8 cellular contexts compared by ENCODE assay signal in the genomic region with DNA sequence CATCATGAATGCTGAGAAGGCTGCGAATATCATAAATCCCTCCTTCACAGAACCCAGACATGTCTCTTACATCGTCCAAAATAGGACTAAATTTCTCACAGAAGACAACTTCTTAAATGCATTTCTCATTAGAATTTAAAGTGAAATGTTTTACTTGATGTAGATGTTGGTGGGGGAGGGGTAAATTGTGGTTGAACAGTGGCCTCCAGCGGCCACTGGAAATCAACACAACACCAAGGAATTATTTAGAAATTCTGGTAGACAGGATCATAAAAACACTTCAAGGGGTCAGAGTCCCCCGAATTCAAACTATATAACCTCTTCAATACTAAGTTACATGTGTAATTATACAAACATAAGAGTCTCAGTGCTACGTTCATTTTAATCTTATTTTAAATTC.
A peak's percentile ranks its signal among the peaks of the same experiment; 100 is the strongest.
DNase-seq lines count a peak whose midpoint lies in the region; ATAC-seq and TF ChIP-seq lines count a peak whose summit lies in the region.

No MANE protein-coding gene starts in this region.

- DNase-seq in AG08396 (ENCODE audit: low spot score) (peak; percentile 32), RPMI7951 (ENCODE audit: low read depth) (peak; percentile 53), foreskin fibroblast (peak; percentile 29 to 73), immature natural killer cell (no peak)
- DNase-seq in CD8-positive, alpha-beta memory T cell: no peak

- H3K4me1 Mint-ChIP-seq in CD8-positive, alpha-beta memory T cell: no peaks in the 10 kb centered on the region
- no peaks in the 10 kb centered on the region for H3K4me1 Mint-ChIP-seq in immature natural killer cell

- CTCF ChIA-PET in CD8-positive, alpha-beta memory T cell (lab: Charles Lee): no interaction called here

- peak overlapping the region; percentile 3 for H3K4me2 ChIP-seq in skeletal muscle satellite cell (ENCODE audit: low read length)

- no peaks in the 10 kb centered on the region for H3K9me3 ChIP-seq in skeletal muscle satellite cell (replicated peaks; ENCODE audit: low read length)
- no peaks in the 10 kb centered on the region for H3K9me3 ChIP-seq in CD8-positive, alpha-beta memory T cell (ENCODE audit: low read length)

- no peaks in the 10 kb centered on the region for H3K36me3 Mint-ChIP-seq in CD8-positive, alpha-beta memory T cell
- no peaks in the 10 kb centered on the region for H3K36me3 Mint-ChIP-seq in immature natural killer cell

- H3K27me3 ChIP-seq in skeletal muscle satellite cell (ENCODE audit: control insufficient read depth, insufficient read depth, low read length): no peaks in the 10 kb centered on the region
- no peaks in the 10 kb centered on the region for H3K27me3 ChIP-seq in CD8-positive, alpha-beta memory T cell (ENCODE audit: insufficient read depth, low read length, poor library complexity, severe bottlenecking)

- POLR2A ChIA-PET in CD8-positive, alpha-beta memory T cell (lab: Charles Lee): no interaction called here

- ATAC-seq in GM18498 (IDR thresholded peaks at IDR 0.05; ENCODE audit: unreplicated experiment) (peak; percentile 73), HG03442 (IDR thresholded peaks at IDR 0.05; ENCODE audit: unreplicated experiment) (peak; percentile 59)

- H3K27ac ChIP-seq in CD8-positive, alpha-beta memory T cell (ENCODE audit: low read depth, low read length): no peak overlapping the region

- no peaks in the 10 kb centered on the region for H3K9me3 Mint-ChIP-seq in CD8-positive, alpha-beta memory T cell
- no peaks in the 10 kb centered on the region for H3K9me3 Mint-ChIP-seq in immature natural killer cell

- TF ChIP-seq CTCF in foreskin fibroblast (IDR thresholded peaks at IDR 0.05; ENCODE audit: low read depth, low read length): peak; percentile 48

- H3K4me3 Mint-ChIP-seq in CD8-positive, alpha-beta memory T cell: no peak overlapping the region
- no peak overlapping the region for H3K4me3 Mint-ChIP-seq in immature natural killer cell

- H3K4me1 ChIP-seq in skeletal muscle satellite cell (ENCODE audit: control insufficient read depth, insufficient read depth, low read length): no peaks in the 10 kb centered on the region
- no peaks in the 10 kb centered on the region for H3K4me1 ChIP-seq in CD8-positive, alpha-beta memory T cell (ENCODE audit: insufficient read depth, low read length)

- no peaks in the 10 kb centered on the region for H3K36me3 ChIP-seq in skeletal muscle satellite cell (ENCODE audit: insufficient read depth, low read length)
- no peaks in the 10 kb centered on the region for H3K36me3 ChIP-seq in CD8-positive, alpha-beta memory T cell (ENCODE audit: insufficient read depth, low read length)

- H3K4me3 ChIP-seq in foreskin fibroblast (ENCODE audit: low read depth in 1 of 2, low read length in 2 of 2) (no peak overlapping the region), skeletal muscle satellite cell (ENCODE audit: low read length) (no peak overlapping the region)
- no peak overlapping the region for H3K4me3 ChIP-seq in CD8-positive, alpha-beta memory T cell (ENCODE audit: low read length)

- no peak overlapping the region for H3K27ac Mint-ChIP-seq in CD8-positive, alpha-beta memory T cell
- H3K27ac Mint-ChIP-seq in immature natural killer cell: no peak overlapping the region

- no peak overlapping the region for H3K9ac ChIP-seq in skeletal muscle satellite cell (ENCODE audit: low read depth, low read length)

- H3K27me3 Mint-ChIP-seq in CD8-positive, alpha-beta memory T cell: peaks cover 0 to 2% of the 10 kb centered on the region in 2 donors
- peaks cover 0 to 3% (median 2%) of the 10 kb centered on the region in 3 donors for H3K27me3 Mint-ChIP-seq in immature natural killer cell (ENCODE audit: low read depth in 3 of 3)

Comparison
In these comparisons a context has a peak if more than half of its experiments do, and no peak if none do; other contexts are left out.
1. DNase-seq: peak in AG08396 (single experiment), RPMI7951 (single experiment) and foreskin fibroblast (2 of 2); none in CD8-positive, alpha-beta memory T cell (0 of 5) and immature natural killer cell (0 of 3).